8 cellular contexts compared by ENCODE assay signal in the genomic region with DNA sequence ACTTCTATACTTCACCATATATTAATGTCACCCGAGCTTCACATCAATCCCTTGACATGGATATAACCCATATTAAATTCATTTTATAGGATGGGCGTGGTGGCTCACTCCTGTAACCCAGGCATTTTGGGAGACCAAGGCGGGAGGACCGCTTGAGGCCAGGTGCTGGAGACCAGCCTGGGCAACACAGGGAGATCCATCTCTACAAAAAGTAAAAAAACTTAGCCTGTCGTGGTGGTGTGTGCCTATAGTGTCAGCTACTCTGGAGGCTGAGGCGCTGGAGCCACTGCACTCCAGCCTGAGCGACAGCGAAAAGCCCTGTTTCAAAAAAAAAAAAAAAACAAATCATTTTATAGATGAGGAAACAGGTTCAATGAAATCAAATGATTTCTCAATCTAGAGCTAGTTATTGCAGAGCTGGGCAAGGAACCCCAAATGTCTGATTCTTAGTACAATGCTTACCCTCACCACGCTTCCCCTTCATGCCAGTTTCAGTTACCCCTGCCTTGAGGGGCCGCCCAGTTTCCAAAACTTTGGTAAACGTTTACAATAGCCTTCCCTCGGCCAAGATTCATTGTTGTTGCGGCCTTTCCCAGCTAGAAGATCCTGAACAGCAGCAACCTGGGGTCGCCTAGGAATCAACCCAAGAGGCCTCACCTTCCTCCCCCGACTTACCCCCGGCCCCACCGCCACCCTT. TPM values are rescaled to one million over a fixed set of nuclear protein-coding genes. Genes with fewer than 3 reads are reported as not detected.
DNase-seq lines count a peak whose midpoint lies in the region; ATAC-seq, FAIRE-seq and TF ChIP-seq lines count a peak whose summit lies in the region.

No MANE protein-coding gene starts in this region.

- peak overlapping the region; percentile 97 for H2AFZ ChIP-seq in astrocyte (ENCODE audit: low read depth, low read length)

- intact Hi-C loops in heart right ventricle (cut with DNase I) (loop anchor here in 4 of 10 donors (2.0 kb wide), 1 partner anchor 27 kb away; no protein-coding TSS in a partner anchor), left ventricle myocardium superior (cut with micrococcal nuclease) (no loop called here), lower lobe of right lung (cut with DNase I) (no loop called here), uterus (cut with DNase I; ENCODE audit: low total_unique reads) (no loop called here)

- 39 to 43% methylated on average over 17 of the region's 17 CpGs for WGBS in heart right ventricle, 2 donors

- peaks cover 0 to 26% (median 16%) of the 10 kb centered on the region in 9 donors for H3K4me1 ChIP-seq in heart right ventricle
- H3K4me1 ChIP-seq in astrocyte (ENCODE audit: insufficient read depth, low read length): peaks cover 8% of the 10 kb centered on the region
- H3K4me1 ChIP-seq in lower lobe of right lung: peaks cover 20% of the 10 kb centered on the region
- H3K4me1 ChIP-seq in uterus: peaks cover 0 to 7% of the 10 kb centered on the region in 2 donors

- peak overlapping the region; percentile 87 to 98 (median 94) for H3K27ac ChIP-seq in heart right ventricle
- peak overlapping the region; percentile 98 for H3K27ac ChIP-seq in astrocyte (ENCODE audit: low read depth, low read length)
- peak overlapping the region; percentile 94 for H3K27ac ChIP-seq in lower lobe of right lung
- peak overlapping the region; percentile 90 to 93 for H3K27ac ChIP-seq in uterus

- H3K4me2 ChIP-seq in astrocyte (ENCODE audit: low read length): peak overlapping the region; percentile 94

- H3K9me3 Mint-ChIP-seq in astrocyte (ENCODE audit: unreplicated experiment): peaks cover 2% of the 10 kb centered on the region

- H3K27me3 ChIP-seq in heart right ventricle (no peaks in the 10 kb centered on the region), astrocyte (ENCODE audit: insufficient read depth, low read length) (no peaks in the 10 kb centered on the region), lower lobe of right lung (ENCODE audit: low read depth) (no peaks in the 10 kb centered on the region), uterus (no peaks in the 10 kb centered on the region)

- H3K79me2 ChIP-seq in astrocyte (ENCODE audit: insufficient read depth, low read length): peaks cover 46% of the 10 kb centered on the region

- ATAC-seq in heart right ventricle (no peak), left ventricle myocardium superior (no peak), lower lobe of right lung (peak in 1 of 2 donors; percentile 1), GM18861 (IDR thresholded peaks at IDR 0.05; ENCODE audit: unreplicated experiment) (no peak), GM18870 (IDR thresholded peaks at IDR 0.05; ENCODE audit: unreplicated experiment) (no peak)

- TF ChIP-seq CTCF in heart right ventricle (IDR thresholded peaks at IDR 0.05) (no peak), astrocyte (IDR thresholded peaks at IDR 0.05; ENCODE audit: insufficient read depth, low read depth, low read length) (no peak), lower lobe of right lung (IDR thresholded peaks at IDR 0.05) (no peak), uterus (IDR thresholded peaks at IDR 0.05) (no peak)

- peaks cover 21% of the 10 kb centered on the region for H3K36me3 Mint-ChIP-seq in astrocyte (ENCODE audit: low read depth, unreplicated experiment)

- H3K4me1 Mint-ChIP-seq in astrocyte (ENCODE audit: low read depth, unreplicated experiment): peaks cover 18% of the 10 kb centered on the region

- no peak for TF ChIP-seq POLR2A in uterus (IDR thresholded peaks at IDR 0.05)

- peak overlapping the region; percentile 94 for H3K4me3 Mint-ChIP-seq in astrocyte (ENCODE audit: unreplicated experiment)

- H3K36me3 ChIP-seq in heart right ventricle (peaks cover 0 to 46% (median 22%) of the 10 kb centered on the region in 9 donors), astrocyte (ENCODE audit: insufficient read depth, low read length) (peaks cover 21% of the 10 kb centered on the region), lower lobe of right lung (peaks cover 44% of the 10 kb centered on the region), uterus (no peaks in the 10 kb centered on the region)

- H3K4me3 ChIP-seq in heart right ventricle (peak overlapping the region; percentile 63 to 97 (median 82)), astrocyte (ENCODE audit: insufficient read depth, low read depth, low read length) (peak overlapping the region; percentile 99), lower lobe of right lung (peak overlapping the region; percentile 89), uterus (peak overlapping the region; percentile 63 to 77)

- H3K27ac Mint-ChIP-seq in astrocyte (ENCODE audit: unreplicated experiment): peak overlapping the region; percentile 98

- H3K9ac ChIP-seq in astrocyte (ENCODE audit: low read length): peak overlapping the region; percentile 98

- peaks cover 17% of the 10 kb centered on the region for H4K20me1 ChIP-seq in astrocyte (ENCODE audit: insufficient read depth, low read length)

- no peak for FAIRE-seq in astrocyte (lab: Jason Lieb, UNC)

- no peaks in the 10 kb centered on the region for H3K9me3 ChIP-seq in heart right ventricle
- no peaks in the 10 kb centered on the region for H3K9me3 ChIP-seq in astrocyte (ENCODE audit: insufficient read depth, low read depth, low read length)
- H3K9me3 ChIP-seq in lower lobe of right lung: no peaks in the 10 kb centered on the region
- H3K9me3 ChIP-seq in uterus: no peaks in the 10 kb centered on the region

- H3K27me3 Mint-ChIP-seq in astrocyte (ENCODE audit: low read depth, unreplicated experiment): no peaks in the 10 kb centered on the region

- no peak for DNase-seq in heart right ventricle
- no peak for DNase-seq in left ventricle myocardium superior
- DNase-seq in astrocyte (ENCODE audit: low read depth): no peak
- DNase-seq in lower lobe of right lung: no peak
- DNase-seq in uterus: no peak
- no peak for DNase-seq in NCI-H187 treated with DMSO at 0.1 percent for 48 hours (lab: John Stamatoyannopoulos, UW)

RNA-seq across cellular contexts. Expression of a gene that starts 0.8 kb away (rescaled TPM):
- total RNA-seq in heart right ventricle (100 to 1,000 TPM; 111 to 141 (median 122) TPM), left ventricle myocardium superior (111 TPM), astrocyte (232 and 239 TPM in 2 replicates), lower lobe of right lung (71.5 TPM), uterus (100 to 1,000 TPM in 2 of 4 donors, 10 to 100 TPM in 2; 18.4 to 121 (median 92.0) TPM)
- 100 to 1,000 TPM in 1 of 2 donors, 10 to 100 TPM in 1; 35.6 to 206 TPM for polyA plus RNA-seq in heart right ventricle

RNA-seq across cellular contexts. Expression of a gene that starts 8.1 kb away (rescaled TPM):
- total RNA-seq in heart right ventricle (not detected), left ventricle myocardium superior (not detected), astrocyte (not detected in 2 replicates), lower lobe of right lung (not detected), uterus (not detected)
- polyA plus RNA-seq in heart right ventricle: not detected

RNA-seq across cellular contexts. Expression of a gene that starts 23.4 kb away (rescaled TPM):
- 1 to 10 TPM in 7 of 10 donors, under 1 TPM in 3; 0.57 to 4.4 (median 1.3) TPM for total RNA-seq in heart right ventricle
- polyA plus RNA-seq in heart right ventricle: 1 to 10 TPM; 1.9 to 9.1 TPM
- 2.0 TPM for total RNA-seq in left ventricle myocardium superior
- 17.4 and 22.2 TPM in 2 replicates for total RNA-seq in astrocyte
- total RNA-seq in lower lobe of right lung: 5.6 TPM
- total RNA-seq in uterus: 10 to 100 TPM in 3 of 4 donors, 1 to 10 TPM in 1; 6.5 to 18.0 (median 13.8) TPM

RNA-seq across cellular contexts. Expression of a gene that starts 24.0 kb away (rescaled TPM):
- 1 to 10 TPM; 3.2 to 6.2 (median 4.8) TPM for total RNA-seq in heart right ventricle
- 1 to 10 TPM; 3.2 to 6.7 TPM for polyA plus RNA-seq in heart right ventricle
- total RNA-seq in left ventricle myocardium superior: 6.2 TPM
- total RNA-seq in astrocyte: 3.6 and 3.8 TPM in 2 replicates
- 9.8 TPM for total RNA-seq in lower lobe of right lung
- 10 to 100 TPM in 2 of 4 donors, 1 to 10 TPM in 2; 7.2 to 18.6 (median 10.4) TPM for total RNA-seq in uterus

RNA-seq across cellular contexts. Expression of a gene that starts 51.6 kb away (rescaled TPM):
- 10 to 100 TPM in 6 of 10 donors, 1 to 10 TPM in 4; 5.6 to 25.9 (median 11.1) TPM for total RNA-seq in heart right ventricle
- polyA plus RNA-seq in heart right ventricle: 1 to 10 TPM; 5.3 to 6.0 TPM
- 12.4 TPM for total RNA-seq in left ventricle myocardium superior
- 117 and 146 TPM in 2 replicates for total RNA-seq in astrocyte
- 28.7 TPM for total RNA-seq in lower lobe of right lung
- 10 to 100 TPM in 3 of 4 donors, 1 to 10 TPM in 1; 6.8 to 51.7 (median 27.1) TPM for total RNA-seq in uterus
